ENCODE assay signal across 1 cellular context in genomic region chr7:50449881-50450690, GRCh38.
TF ChIP-seq lines count a peak whose summit lies in the region.

TSS of gene FIGNL1 (minus strand) at chr7:50450350. CDS start at chr7:50447287, 3,063 bp downstream.

TF ChIP-seq in HepG2, 621 proteins besides CTCF, POLR2A, EP300 and RAD21 (continued from another document and continues in another):
- TF ChIP-seq FOXO4 (CRISPR knock-in tag; conservative IDR thresholded peaks at IDR 0.05) (no peak), ELF1 (CRISPR knock-in tag; IDR thresholded peaks at IDR 0.05) (no peak), ZNF251 (CRISPR knock-in tag; IDR thresholded peaks at IDR 0.05) (peak; percentile 85; the same call in 1 of the 2 replicates), SIN3B (IDR thresholded peaks at IDR 0.05; ENCODE audit: low read length) (peak; percentile 71; the same call in 1 of the 2 replicates), JUND (CRISPR knock-in tag; IDR thresholded peaks at IDR 0.05) (no peak), ZNF768 (CRISPR knock-in tag; IDR thresholded peaks at IDR 0.05) (peak; percentile 45; the same call in 1 of the 2 replicates), ZFP90 (CRISPR knock-in tag; IDR thresholded peaks at IDR 0.05; ENCODE audit: borderline replicate concordance) (no peak; the same call in 1 of the 2 replicates), ZNF687 (CRISPR knock-in tag; IDR thresholded peaks at IDR 0.05) (peak; percentile 100), ZFP82 (CRISPR knock-in tag; IDR thresholded peaks at IDR 0.05; ENCODE audit: borderline replicate concordance) (no peak), ZNF383 (CRISPR knock-in tag; IDR thresholded peaks at IDR 0.05; ENCODE audit: borderline replicate concordance) (no peak), SAP130 (CRISPR knock-in tag; IDR thresholded peaks at IDR 0.05; ENCODE audit: low read depth) (peak; percentile 97), ZNF766 (CRISPR knock-in tag; IDR thresholded peaks at IDR 0.05; ENCODE audit: borderline replicate concordance) (no peak), ZNF326 (CRISPR knock-in tag; IDR thresholded peaks at IDR 0.05; ENCODE audit: borderline replicate concordance) (no peak), ZNF891 (CRISPR knock-in tag; IDR thresholded peaks at IDR 0.05) (peak; percentile 81), HOXA9 (CRISPR knock-in tag; IDR thresholded peaks at IDR 0.05; ENCODE audit: borderline replicate concordance) (no peak; the same call in 1 of the 2 replicates), SP5 (CRISPR knock-in tag; IDR thresholded peaks at IDR 0.05; ENCODE audit: borderline replicate concordance, low read depth) (peak; percentile 36; the same call in 1 of the 2 replicates), DNMT1 (CRISPR knock-in tag; IDR thresholded peaks at IDR 0.05) (peak; percentile 86; the same call in 1 of the 2 replicates), MIER3 (CRISPR knock-in tag; IDR thresholded peaks at IDR 0.05; ENCODE audit: borderline replicate concordance) (0 out of 2 replicates have a peak, but pooled peaks have one; percentile 41), ZNF318 (CRISPR knock-in tag; IDR thresholded peaks at IDR 0.05) (peak; percentile 42; the same call in 1 of the 2 replicates), LBX2 (CRISPR knock-in tag; IDR thresholded peaks at IDR 0.05; ENCODE audit: borderline replicate concordance) (peak; percentile 88), CHD4 (IDR thresholded peaks at IDR 0.05; ENCODE audit: borderline replicate concordance, low read length) (no peak), FLYWCH1 (CRISPR knock-in tag; IDR thresholded peaks at IDR 0.05) (no peak), ZFP36L1 (CRISPR knock-in tag; IDR thresholded peaks at IDR 0.05) (no peak; the same call in 1 of the 2 replicates), ZNF761 (CRISPR knock-in tag; conservative IDR thresholded peaks at IDR 0.05) (no peak), POLR2G (IDR thresholded peaks at IDR 0.05; ENCODE audit: low read depth, low read length) (peak; percentile 76), ZFX (CRISPR knock-in tag; IDR thresholded peaks at IDR 0.05; ENCODE audit: low read depth) (peak; percentile 96), NFAT5 (CRISPR knock-in tag; IDR thresholded peaks at IDR 0.05) (no peak), PAWR (CRISPR knock-in tag; IDR thresholded peaks at IDR 0.05; ENCODE audit: borderline replicate concordance) (no peak), TCF12 (IDR thresholded peaks at IDR 0.05) (no peak), TCF12 (CRISPR knock-in tag; IDR thresholded peaks at IDR 0.05) (peak; percentile 80; the same call in 1 of the 2 replicates), JUNB (CRISPR knock-in tag; IDR thresholded peaks at IDR 0.05; ENCODE audit: borderline replicate concordance) (no peak), THAP7 (CRISPR knock-in tag; IDR thresholded peaks at IDR 0.05) (0 out of 2 replicates have a peak, but pooled peaks have one; percentile 37), PLSCR1 (CRISPR knock-in tag; IDR thresholded peaks at IDR 0.05; ENCODE audit: borderline replicate concordance) (no peak), NFIC (IDR thresholded peaks at IDR 0.05; ENCODE audit: low read length) (no peak), ZNF17 (CRISPR knock-in tag; IDR thresholded peaks at IDR 0.05) (no peak), NFRKB (IDR thresholded peaks at IDR 0.05) (no peak), RBAK (CRISPR knock-in tag; IDR thresholded peaks at IDR 0.05) (no peak), ZNF775 (CRISPR knock-in tag; IDR thresholded peaks at IDR 0.05; ENCODE audit: borderline replicate concordance) (no peak), MYNN (CRISPR knock-in tag; IDR thresholded peaks at IDR 0.05; ENCODE audit: low read depth) (no peak), ZNF260 (CRISPR knock-in tag; IDR thresholded peaks at IDR 0.05; ENCODE audit: borderline replicate concordance, low read depth) (no peak)
